ENCODE assay signal across 8 cellular contexts in the genomic region with DNA sequence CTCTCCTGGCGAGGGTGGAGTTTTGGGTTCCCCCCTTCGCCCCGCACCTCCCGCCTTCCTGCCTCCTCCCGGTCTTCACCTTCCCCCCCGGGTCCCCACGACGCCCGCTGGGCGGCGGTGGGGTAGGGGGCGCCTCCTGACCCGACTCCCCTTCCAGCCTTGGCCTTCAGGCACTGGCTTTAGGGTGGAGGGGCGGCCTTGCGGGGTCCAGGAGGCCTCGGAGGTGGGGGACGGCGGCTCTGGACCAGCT. TPM values are rescaled to one million over a fixed set of nuclear protein-coding genes. Genes with fewer than 3 reads are reported as not detected.
DNase-seq lines count a peak whose midpoint lies in the region; ATAC-seq and TF ChIP-seq lines count a peak whose summit lies in the region.

No MANE protein-coding gene starts in this region.

- H3K36me3 ChIP-seq in ES-I3 (ENCODE audit: insufficient read depth, low read length), result no peaks in the 10 kb centered on the region
- peaks cover 22% of the 10 kb centered on the region; the same call in 1 of the 2 replicates for H3K36me3 ChIP-seq in PC-3 (ENCODE audit: low read depth, low read length)
- no peaks in the 10 kb centered on the region for H3K36me3 ChIP-seq in prostate gland
- no peaks in the 10 kb centered on the region for H3K36me3 ChIP-seq in Karpas-422 (ENCODE audit: insufficient read depth, low read length)

- H3K27ac ChIP-seq in PC-3 (ENCODE audit: low read length), result peak overlapping the region; percentile 78
- H3K27ac ChIP-seq in prostate gland, result peak overlapping the region; percentile 80 to 88
- H3K27ac ChIP-seq in Karpas-422 (ENCODE audit: low read length), result no peak overlapping the region

- DNase-seq in PC-3, result no peak
- no peak for DNase-seq in fibroblast of the aortic adventitia (ENCODE audit: low read depth)
- DNase-seq in prostate gland (ENCODE audit: low spot score), result no peak
- DNase-seq in Karpas-422, result no peak
- DNase-seq in posterior vena cava (ENCODE audit: low spot score), result no peak
- DNase-seq in GM19240 (ENCODE audit: insufficient read length, low spot score), result no peak
- DNase-seq in dermis blood vessel endothelial cell, result no peak

- H3K79me2 ChIP-seq in PC-3 (ENCODE audit: low read length) (peaks cover 81% of the 10 kb centered on the region), Karpas-422 (ENCODE audit: low read length) (no peaks in the 10 kb centered on the region)

- H3K9ac ChIP-seq in ES-I3 (ENCODE audit: low read depth, low read length), result peak overlapping the region; percentile 84
- H3K9ac ChIP-seq in PC-3 (ENCODE audit: low read length), result peak overlapping the region; percentile 93
- no peak overlapping the region for H3K9ac ChIP-seq in Karpas-422 (ENCODE audit: low read length)

- H3K4me1 ChIP-seq in ES-I3 (ENCODE audit: insufficient read depth, low read length) (peaks cover 5% of the 10 kb centered on the region; the same call in 1 of the 2 replicates), PC-3 (ENCODE audit: insufficient read depth, low read length) (peaks cover 53% of the 10 kb centered on the region), prostate gland (replicated peaks) (peaks cover 26% of the 10 kb centered on the region), Karpas-422 (ENCODE audit: low read length) (peaks cover 19% of the 10 kb centered on the region)

- ATAC-seq in PC-3, result peak; percentile 12

- H3K9me2 ChIP-seq in PC-3 (replicated peaks; ENCODE audit: low read length), result no peaks in the 10 kb centered on the region
- H3K9me2 ChIP-seq in Karpas-422 (replicated peaks; ENCODE audit: insufficient read depth, low read length), result no peaks in the 10 kb centered on the region

- intact Hi-C loops in PC-3 (cut with micrococcal nuclease), result no loop called here
- intact Hi-C loops in prostate gland (cut with DNase I), result loop anchor here (10.0 kb wide), 1 partner anchor 64 kb away; no protein-coding TSS in a partner anchor
- intact Hi-C loops in posterior vena cava (cut with DNase I), result no loop called here

- TF ChIP-seq CTCF in PC-3 (conservative IDR thresholded peaks at IDR 0.05; ENCODE audit: low read depth, low read length) (no peak), fibroblast of the aortic adventitia (IDR thresholded peaks at IDR 0.05; ENCODE audit: insufficient read depth, low read length) (no peak), prostate gland (IDR thresholded peaks at IDR 0.05) (no peak)

- H3K4me2 ChIP-seq in PC-3 (ENCODE audit: low read length) (peak overlapping the region; percentile 90), Karpas-422 (ENCODE audit: low read depth, low read length, poor library complexity, severe bottlenecking) (no peak overlapping the region)

- no peak for TF ChIP-seq POLR2A in prostate gland (IDR thresholded peaks at IDR 0.05)

- H3K9me3 ChIP-seq in ES-I3 (ENCODE audit: control insufficient read depth, insufficient read depth, low read length) (no peaks in the 10 kb centered on the region), PC-3 (ENCODE audit: low read length) (no peaks in the 10 kb centered on the region), prostate gland (no peaks in the 10 kb centered on the region), Karpas-422 (ENCODE audit: low read length) (no peaks in the 10 kb centered on the region)

- H3K27me3 ChIP-seq in PC-3 (ENCODE audit: low read length), result no peaks in the 10 kb centered on the region
- no peaks in the 10 kb centered on the region for H3K27me3 ChIP-seq in prostate gland (replicated peaks; ENCODE audit: insufficient read depth)
- no peaks in the 10 kb centered on the region for H3K27me3 ChIP-seq in Karpas-422 (ENCODE audit: low read length)

- peaks cover 58% of the 10 kb centered on the region for H4K20me1 ChIP-seq in PC-3 (ENCODE audit: low read length)
- peaks cover 18% of the 10 kb centered on the region; the same call in 1 of the 2 replicates for H4K20me1 ChIP-seq in Karpas-422 (ENCODE audit: insufficient read depth, low read depth, low read length)

- H2AFZ ChIP-seq in PC-3 (ENCODE audit: low read length) (no peak overlapping the region), Karpas-422 (ENCODE audit: low read length) (no peak overlapping the region)

- no TSS peak for BruUV-seq in PC-3 (replicated peaks; lab: Mats Ljungman, UMichigan)

- POLR2A ChIA-PET in PC-3 (lab: Charles Lee; ENCODE audit: unreplicated experiment), result no interaction called here

- peak overlapping the region; percentile 84 for H3K4me3 ChIP-seq in PC-3 (ENCODE audit: low read length)
- H3K4me3 ChIP-seq in fibroblast of the aortic adventitia (ENCODE audit: low read depth, low read length), result peak overlapping the region; percentile 80
- peak overlapping the region; percentile 37 to 39 for H3K4me3 ChIP-seq in prostate gland
- no peak overlapping the region for H3K4me3 ChIP-seq in Karpas-422 (ENCODE audit: low read length)

- WGBS in prostate gland, result under 1% methylated on average over 18 of the region's 18 CpGs

- CTCF ChIA-PET in PC-3 (lab: Charles Lee), result no interaction called here

- H3F3A ChIP-seq in PC-3 (ENCODE audit: low read length, unreplicated experiment), result no peaks in the 10 kb centered on the region

RNA-seq across cellular contexts. Expression of a gene that starts 2.4 kb away (rescaled TPM):
- total RNA-seq in PC-3 (2014; rRNA removed) (286 and 447 TPM in 2 replicates), fibroblast of the aortic adventitia (ENCODE audit: low replicate concordance) (13.0 and 44.6 TPM in 2 replicates), prostate gland (10 to 100 TPM in 1 of 2 donors, 1 to 10 TPM in 1; 5.0 to 69.2 TPM), posterior vena cava (10 to 100 TPM; 53.7 to 65.6 TPM), dermis blood vessel endothelial cell (99.4 and 121 TPM in 2 replicates)
- total RNA-seq in Karpas-422 (2014; rRNA removed; shearing (Covaris generic); ENCODE audit: low replicate concordance), result 0.67 and 6.0 TPM in 2 replicates

RNA-seq across cellular contexts. Expression of a gene that starts 18.6 kb away (rescaled TPM):
- 35.0 and 36.6 TPM in 2 replicates for total RNA-seq in PC-3 (2014; rRNA removed)
- 15.2 and 37.4 TPM in 2 replicates for total RNA-seq in fibroblast of the aortic adventitia (ENCODE audit: low replicate concordance)
- total RNA-seq in prostate gland, result 10 to 100 TPM; 57.6 to 62.8 TPM
- total RNA-seq in Karpas-422 (2014; rRNA removed; shearing (Covaris generic); ENCODE audit: low replicate concordance), result 31.3 and 37.4 TPM in 2 replicates
- total RNA-seq in posterior vena cava, result 10 to 100 TPM; 20.3 to 28.5 TPM
- 5.4 and 9.4 TPM in 2 replicates for total RNA-seq in dermis blood vessel endothelial cell

RNA-seq across cellular contexts. Expression of a gene that starts 42.3 kb away (rescaled TPM):
- total RNA-seq in PC-3 (2014; rRNA removed) (58.6 and 73.5 TPM in 2 replicates), fibroblast of the aortic adventitia (ENCODE audit: low replicate concordance) (28.9 and 52.7 TPM in 2 replicates), prostate gland (100 to 1,000 TPM in 1 of 2 donors, 10 to 100 TPM in 1; 80.3 to 155 TPM), posterior vena cava (100 to 1,000 TPM in 1 of 2 donors, 10 to 100 TPM in 1; 93.6 to 103 TPM), dermis blood vessel endothelial cell (39.3 and 69.2 TPM in 2 replicates)
- total RNA-seq in Karpas-422 (2014; rRNA removed; shearing (Covaris generic); ENCODE audit: low replicate concordance), result 27.1 and 30.6 TPM in 2 replicates
